ENCODE assay signal across 1 cellular context in the genomic region with DNA sequence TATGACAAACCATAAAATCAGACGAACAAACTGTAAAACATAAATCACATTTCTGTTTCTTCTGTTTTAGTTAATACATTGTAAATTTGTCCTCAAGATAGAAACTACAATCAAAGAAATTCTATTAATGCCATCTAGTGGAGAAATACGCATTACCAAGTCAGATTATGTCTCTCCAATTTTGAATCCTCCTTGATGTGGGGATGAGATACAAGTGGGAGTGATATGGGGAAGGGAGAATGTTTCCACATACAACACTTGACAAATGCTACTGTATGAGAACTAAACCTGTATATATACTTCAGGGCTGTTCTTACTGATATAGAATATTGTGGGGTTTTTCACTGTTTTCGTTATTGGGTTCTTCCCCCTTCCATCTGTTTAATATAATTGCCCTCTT.
A peak's percentile ranks its signal among the peaks of the same experiment; 100 is the strongest.
TF ChIP-seq lines count a peak whose summit lies in the region.

No MANE protein-coding gene starts in this region.

TF ChIP-seq in HEK293, 187 proteins besides CTCF, POLR2A, EP300 and RAD21 (continued from another document):
- TF ChIP-seq, protein P1, sequence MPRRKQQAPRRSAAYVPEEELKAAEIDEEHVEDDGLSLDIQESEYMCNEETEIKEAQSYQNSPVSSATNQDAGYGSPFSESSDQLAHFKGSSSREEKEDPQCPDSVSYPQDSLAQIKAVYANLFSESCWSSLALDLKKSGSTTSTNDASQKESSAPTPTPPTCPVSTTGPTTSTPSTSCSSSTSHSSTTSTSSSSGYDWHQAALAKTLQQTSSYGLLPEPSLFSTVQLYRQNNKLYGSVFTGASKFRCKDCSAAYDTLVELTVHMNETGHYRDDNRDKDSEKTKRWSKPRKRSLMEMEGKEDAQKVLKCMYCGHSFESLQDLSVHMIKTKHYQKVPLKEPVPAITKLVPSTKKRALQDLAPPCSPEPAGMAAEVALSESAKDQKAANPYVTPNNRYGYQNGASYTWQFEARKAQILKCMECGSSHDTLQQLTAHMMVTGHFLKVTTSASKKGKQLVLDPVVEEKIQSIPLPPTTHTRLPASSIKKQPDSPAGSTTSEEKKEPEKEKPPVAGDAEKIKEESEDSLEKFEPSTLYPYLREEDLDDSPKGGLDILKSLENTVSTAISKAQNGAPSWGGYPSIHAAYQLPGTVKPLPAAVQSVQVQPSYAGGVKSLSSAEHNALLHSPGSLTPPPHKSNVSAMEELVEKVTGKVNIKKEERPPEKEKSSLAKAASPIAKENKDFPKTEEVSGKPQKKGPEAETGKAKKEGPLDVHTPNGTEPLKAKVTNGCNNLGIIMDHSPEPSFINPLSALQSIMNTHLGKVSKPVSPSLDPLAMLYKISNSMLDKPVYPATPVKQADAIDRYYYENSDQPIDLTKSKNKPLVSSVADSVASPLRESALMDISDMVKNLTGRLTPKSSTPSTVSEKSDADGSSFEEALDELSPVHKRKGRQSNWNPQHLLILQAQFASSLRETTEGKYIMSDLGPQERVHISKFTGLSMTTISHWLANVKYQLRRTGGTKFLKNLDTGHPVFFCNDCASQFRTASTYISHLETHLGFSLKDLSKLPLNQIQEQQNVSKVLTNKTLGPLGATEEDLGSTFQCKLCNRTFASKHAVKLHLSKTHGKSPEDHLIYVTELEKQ (tag by site-specific recombination; IDR thresholded peaks at IDR 0.05; ENCODE audit: borderline replicate concordance) = no peak
- peak; percentile 55 for TF ChIP-seq ZNF366 (tag by site-specific recombination; conservative IDR thresholded peaks at IDR 0.05)
- TF ChIP-seq, protein P2, sequence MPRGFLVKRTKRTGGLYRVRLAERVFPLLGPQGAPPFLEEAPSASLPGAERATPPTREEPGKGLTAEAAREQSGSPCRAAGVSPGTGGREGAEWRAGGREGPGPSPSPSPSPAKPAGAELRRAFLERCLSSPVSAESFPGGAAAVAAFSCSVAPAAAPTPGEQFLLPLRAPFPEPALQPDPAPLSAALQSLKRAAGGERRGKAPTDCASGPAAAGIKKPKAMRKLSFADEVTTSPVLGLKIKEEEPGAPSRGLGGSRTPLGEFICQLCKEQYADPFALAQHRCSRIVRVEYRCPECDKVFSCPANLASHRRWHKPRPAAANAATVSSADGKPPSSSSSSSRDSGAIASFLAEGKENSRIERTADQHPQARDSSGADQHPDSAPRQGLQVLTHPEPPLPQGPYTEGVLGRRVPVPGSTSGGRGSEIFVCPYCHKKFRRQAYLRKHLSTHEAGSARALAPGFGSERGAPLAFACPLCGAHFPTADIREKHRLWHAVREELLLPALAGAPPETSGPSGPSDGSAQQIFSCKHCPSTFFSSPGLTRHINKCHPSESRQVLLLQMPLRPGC (tag by site-specific recombination; IDR thresholded peaks at IDR 0.05) = no peak
- no peak for TF ChIP-seq SALL2 (tag by site-specific recombination; IDR thresholded peaks at IDR 0.05; ENCODE audit: borderline replicate concordance)
- TF ChIP-seq OVOL3 (tag by site-specific recombination; IDR thresholded peaks at IDR 0.05) = no peak
- TF ChIP-seq ZNF664 (tag by site-specific recombination; IDR thresholded peaks at IDR 0.05) = no peak
- TF ChIP-seq, protein P3, sequence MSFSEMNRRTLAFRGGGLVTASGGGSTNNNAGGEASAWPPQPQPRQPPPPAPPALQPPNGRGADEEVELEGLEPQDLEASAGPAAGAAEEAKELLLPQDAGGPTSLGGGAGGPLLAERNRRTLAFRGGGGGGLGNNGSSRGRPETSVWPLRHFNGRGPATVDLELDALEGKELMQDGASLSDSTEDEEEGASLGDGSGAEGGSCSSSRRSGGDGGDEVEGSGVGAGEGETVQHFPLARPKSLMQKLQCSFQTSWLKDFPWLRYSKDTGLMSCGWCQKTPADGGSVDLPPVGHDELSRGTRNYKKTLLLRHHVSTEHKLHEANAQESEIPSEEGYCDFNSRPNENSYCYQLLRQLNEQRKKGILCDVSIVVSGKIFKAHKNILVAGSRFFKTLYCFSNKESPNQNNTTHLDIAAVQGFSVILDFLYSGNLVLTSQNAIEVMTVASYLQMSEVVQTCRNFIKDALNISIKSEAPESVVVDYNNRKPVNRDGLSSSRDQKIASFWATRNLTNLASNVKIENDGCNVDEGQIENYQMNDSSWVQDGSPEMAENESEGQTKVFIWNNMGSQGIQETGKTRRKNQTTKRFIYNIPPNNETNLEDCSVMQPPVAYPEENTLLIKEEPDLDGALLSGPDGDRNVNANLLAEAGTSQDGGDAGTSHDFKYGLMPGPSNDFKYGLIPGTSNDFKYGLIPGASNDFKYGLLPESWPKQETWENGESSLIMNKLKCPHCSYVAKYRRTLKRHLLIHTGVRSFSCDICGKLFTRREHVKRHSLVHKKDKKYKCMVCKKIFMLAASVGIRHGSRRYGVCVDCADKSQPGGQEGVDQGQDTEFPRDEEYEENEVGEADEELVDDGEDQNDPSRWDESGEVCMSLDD (tag by site-specific recombination; IDR thresholded peaks at IDR 0.05) = no peak
- no peak for TF ChIP-seq MYNN (tag by site-specific recombination; IDR thresholded peaks at IDR 0.05; ENCODE audit: borderline replicate concordance)
- TF ChIP-seq, protein P4, sequence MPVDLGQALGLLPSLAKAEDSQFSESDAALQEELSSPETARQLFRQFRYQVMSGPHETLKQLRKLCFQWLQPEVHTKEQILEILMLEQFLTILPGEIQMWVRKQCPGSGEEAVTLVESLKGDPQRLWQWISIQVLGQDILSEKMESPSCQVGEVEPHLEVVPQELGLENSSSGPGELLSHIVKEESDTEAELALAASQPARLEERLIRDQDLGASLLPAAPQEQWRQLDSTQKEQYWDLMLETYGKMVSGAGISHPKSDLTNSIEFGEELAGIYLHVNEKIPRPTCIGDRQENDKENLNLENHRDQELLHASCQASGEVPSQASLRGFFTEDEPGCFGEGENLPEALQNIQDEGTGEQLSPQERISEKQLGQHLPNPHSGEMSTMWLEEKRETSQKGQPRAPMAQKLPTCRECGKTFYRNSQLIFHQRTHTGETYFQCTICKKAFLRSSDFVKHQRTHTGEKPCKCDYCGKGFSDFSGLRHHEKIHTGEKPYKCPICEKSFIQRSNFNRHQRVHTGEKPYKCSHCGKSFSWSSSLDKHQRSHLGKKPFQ (tag by site-specific recombination; IDR thresholded peaks at IDR 0.05) = no peak
- TF ChIP-seq, protein P5, sequence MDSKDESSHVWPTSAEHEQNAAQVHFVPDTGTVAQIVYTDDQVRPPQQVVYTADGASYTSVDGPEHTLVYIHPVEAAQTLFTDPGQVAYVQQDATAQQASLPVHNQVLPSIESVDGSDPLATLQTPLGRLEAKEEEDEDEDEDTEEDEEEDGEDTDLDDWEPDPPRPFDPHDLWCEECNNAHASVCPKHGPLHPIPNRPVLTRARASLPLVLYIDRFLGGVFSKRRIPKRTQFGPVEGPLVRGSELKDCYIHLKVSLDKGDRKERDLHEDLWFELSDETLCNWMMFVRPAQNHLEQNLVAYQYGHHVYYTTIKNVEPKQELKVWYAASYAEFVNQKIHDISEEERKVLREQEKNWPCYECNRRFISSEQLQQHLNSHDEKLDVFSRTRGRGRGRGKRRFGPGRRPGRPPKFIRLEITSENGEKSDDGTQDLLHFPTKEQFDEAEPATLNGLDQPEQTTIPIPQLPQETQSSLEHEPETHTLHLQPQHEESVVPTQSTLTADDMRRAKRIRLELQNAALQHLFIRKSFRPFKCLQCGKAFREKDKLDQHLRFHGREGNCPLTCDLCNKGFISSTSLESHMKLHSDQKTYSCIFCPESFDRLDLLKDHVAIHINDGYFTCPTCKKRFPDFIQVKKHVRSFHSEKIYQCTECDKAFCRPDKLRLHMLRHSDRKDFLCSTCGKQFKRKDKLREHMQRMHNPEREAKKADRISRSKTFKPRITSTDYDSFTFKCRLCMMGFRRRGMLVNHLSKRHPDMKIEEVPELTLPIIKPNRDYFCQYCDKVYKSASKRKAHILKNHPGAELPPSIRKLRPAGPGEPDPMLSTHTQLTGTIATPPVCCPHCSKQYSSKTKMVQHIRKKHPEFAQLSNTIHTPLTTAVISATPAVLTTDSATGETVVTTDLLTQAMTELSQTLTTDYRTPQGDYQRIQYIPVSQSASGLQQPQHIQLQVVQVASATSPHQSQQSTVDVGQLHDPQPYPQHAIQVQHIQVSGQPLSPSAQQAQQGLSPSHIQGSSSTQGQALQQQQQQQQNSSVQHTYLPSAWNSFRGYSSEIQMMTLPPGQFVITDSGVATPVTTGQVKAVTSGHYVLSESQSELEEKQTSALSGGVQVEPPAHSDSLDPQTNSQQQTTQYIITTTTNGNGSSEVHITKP (tag by site-specific recombination; IDR thresholded peaks at IDR 0.05) = peak; percentile 90
- TF ChIP-seq, protein P6, sequence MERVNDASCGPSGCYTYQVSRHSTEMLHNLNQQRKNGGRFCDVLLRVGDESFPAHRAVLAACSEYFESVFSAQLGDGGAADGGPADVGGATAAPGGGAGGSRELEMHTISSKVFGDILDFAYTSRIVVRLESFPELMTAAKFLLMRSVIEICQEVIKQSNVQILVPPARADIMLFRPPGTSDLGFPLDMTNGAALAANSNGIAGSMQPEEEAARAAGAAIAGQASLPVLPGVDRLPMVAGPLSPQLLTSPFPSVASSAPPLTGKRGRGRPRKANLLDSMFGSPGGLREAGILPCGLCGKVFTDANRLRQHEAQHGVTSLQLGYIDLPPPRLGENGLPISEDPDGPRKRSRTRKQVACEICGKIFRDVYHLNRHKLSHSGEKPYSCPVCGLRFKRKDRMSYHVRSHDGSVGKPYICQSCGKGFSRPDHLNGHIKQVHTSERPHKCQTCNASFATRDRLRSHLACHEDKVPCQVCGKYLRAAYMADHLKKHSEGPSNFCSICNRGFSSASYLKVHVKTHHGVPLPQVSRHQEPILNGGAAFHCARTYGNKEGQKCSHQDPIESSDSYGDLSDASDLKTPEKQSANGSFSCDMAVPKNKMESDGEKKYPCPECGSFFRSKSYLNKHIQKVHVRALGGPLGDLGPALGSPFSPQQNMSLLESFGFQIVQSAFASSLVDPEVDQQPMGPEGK (tag by site-specific recombination; IDR thresholded peaks at IDR 0.05) = no peak
- TF ChIP-seq KLF9 (tag by site-specific recombination; IDR thresholded peaks at IDR 0.05; ENCODE audit: low read depth) = no peak
- TF ChIP-seq OSR2 (tag by site-specific recombination; IDR thresholded peaks at IDR 0.05) = no peak
- TF ChIP-seq, protein P7, sequence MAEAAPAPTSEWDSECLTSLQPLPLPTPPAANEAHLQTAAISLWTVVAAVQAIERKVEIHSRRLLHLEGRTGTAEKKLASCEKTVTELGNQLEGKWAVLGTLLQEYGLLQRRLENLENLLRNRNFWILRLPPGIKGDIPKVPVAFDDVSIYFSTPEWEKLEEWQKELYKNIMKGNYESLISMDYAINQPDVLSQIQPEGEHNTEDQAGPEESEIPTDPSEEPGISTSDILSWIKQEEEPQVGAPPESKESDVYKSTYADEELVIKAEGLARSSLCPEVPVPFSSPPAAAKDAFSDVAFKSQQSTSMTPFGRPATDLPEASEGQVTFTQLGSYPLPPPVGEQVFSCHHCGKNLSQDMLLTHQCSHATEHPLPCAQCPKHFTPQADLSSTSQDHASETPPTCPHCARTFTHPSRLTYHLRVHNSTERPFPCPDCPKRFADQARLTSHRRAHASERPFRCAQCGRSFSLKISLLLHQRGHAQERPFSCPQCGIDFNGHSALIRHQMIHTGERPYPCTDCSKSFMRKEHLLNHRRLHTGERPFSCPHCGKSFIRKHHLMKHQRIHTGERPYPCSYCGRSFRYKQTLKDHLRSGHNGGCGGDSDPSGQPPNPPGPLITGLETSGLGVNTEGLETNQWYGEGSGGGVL (tag by site-specific recombination; IDR thresholded peaks at IDR 0.05) = no peak
- peak; percentile 52; the same call in 1 of the 2 replicates for TF ChIP-seq IKZF3 (tag by site-specific recombination; IDR thresholded peaks at IDR 0.05)
- no peak for TF ChIP-seq ZNF155 (tag by site-specific recombination; IDR thresholded peaks at IDR 0.05)
- TF ChIP-seq ZNF626 (tag by site-specific recombination; IDR thresholded peaks at IDR 0.05) = no peak
- no peak for TF ChIP-seq SETDB1 (IDR thresholded peaks at IDR 0.05; ENCODE audit: insufficient read length, low read length)
- TF ChIP-seq MZF1 (tag by site-specific recombination; IDR thresholded peaks at IDR 0.05; ENCODE audit: borderline replicate concordance) = peak; percentile 76; the same call in 1 of the 2 replicates
- TF ChIP-seq ZNF544 (tag by site-specific recombination; IDR thresholded peaks at IDR 0.05) = no peak
- TF ChIP-seq, protein P8, sequence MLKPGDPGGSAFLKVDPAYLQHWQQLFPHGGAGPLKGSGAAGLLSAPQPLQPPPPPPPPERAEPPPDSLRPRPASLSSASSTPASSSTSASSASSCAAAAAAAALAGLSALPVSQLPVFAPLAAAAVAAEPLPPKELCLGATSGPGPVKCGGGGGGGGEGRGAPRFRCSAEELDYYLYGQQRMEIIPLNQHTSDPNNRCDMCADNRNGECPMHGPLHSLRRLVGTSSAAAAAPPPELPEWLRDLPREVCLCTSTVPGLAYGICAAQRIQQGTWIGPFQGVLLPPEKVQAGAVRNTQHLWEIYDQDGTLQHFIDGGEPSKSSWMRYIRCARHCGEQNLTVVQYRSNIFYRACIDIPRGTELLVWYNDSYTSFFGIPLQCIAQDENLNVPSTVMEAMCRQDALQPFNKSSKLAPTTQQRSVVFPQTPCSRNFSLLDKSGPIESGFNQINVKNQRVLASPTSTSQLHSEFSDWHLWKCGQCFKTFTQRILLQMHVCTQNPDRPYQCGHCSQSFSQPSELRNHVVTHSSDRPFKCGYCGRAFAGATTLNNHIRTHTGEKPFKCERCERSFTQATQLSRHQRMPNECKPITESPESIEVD (tag by site-specific recombination; IDR thresholded peaks at IDR 0.05) = peak; percentile 68
- no peak for TF ChIP-seq ZNF433 (tag by site-specific recombination; IDR thresholded peaks at IDR 0.05; ENCODE audit: low read depth)
